ENCODE assay signal across 15 cellular contexts in genomic region chr22:22870577-22871398, GRCh38. TPM values are rescaled to one million over a fixed set of nuclear protein-coding genes. Genes with fewer than 3 reads are reported as not detected.
DNase-seq lines count a peak whose midpoint lies in the region; ATAC-seq and TF ChIP-seq lines count a peak whose summit lies in the region.
"Had no signal": no experiment of that assay in that cellular context is flagged by ENCODE, and none has a peak within 500 bp of the region (broad histone marks: within the 10 kb centered on the region; RNA-seq: fewer than 3 reads in every experiment).

No MANE protein-coding gene starts in this region.

- no peak overlapping the region for H3K4me3 Mint-ChIP-seq in activated CD8-positive, alpha-beta T cell treated with anti-CD3 and anti-CD28 coated beads for 36 hours
- H3K4me3 Mint-ChIP-seq in neural progenitor cell: no peak overlapping the region
- H3K4me3 Mint-ChIP-seq: activated naive CD4-positive, alpha-beta T cell treated with anti-CD3 and anti-CD28 coated beads for 36 hours had no signal

- no peaks in the 10 kb centered on the region for H3F3A ChIP-seq in neural progenitor cell (ENCODE audit: low read depth)

- DNase-seq in GM12864 (ENCODE audit: low read depth) (no peak), HFF-Myc (ENCODE audit: extremely low read depth, low read depth) (no peak), neural progenitor cell (ENCODE audit: low spot score) (peak; percentile 42), psoas muscle (no peak)
- no peak for DNase-seq in activated CD8-positive, alpha-beta T cell treated with anti-CD3 and anti-CD28 coated beads for 36 hours
- DNase-seq: activated CD4-positive, alpha-beta T cell treated with anti-CD3 and anti-CD28 coated beads, Interleukin-2, amount 50 U/mL, for 1 hour; activated naive CD4-positive, alpha-beta T cell treated with anti-CD3 and anti-CD28 coated beads for 36 hours; NCI-H524 treated with DMSO at 0.1 percent for 48 hours had no signal

- H3K4me1 ChIP-seq in neural progenitor cell: no peaks in the 10 kb centered on the region
- H3K4me1 ChIP-seq in psoas muscle: no peaks in the 10 kb centered on the region

- peaks cover 7% of the 10 kb centered on the region for H3K9me3 Mint-ChIP-seq in activated CD8-positive, alpha-beta T cell treated with anti-CD3 and anti-CD28 coated beads for 36 hours
- H3K9me3 Mint-ChIP-seq in neural progenitor cell: peaks cover 5% of the 10 kb centered on the region

- 64 to 70% (median 64%) methylated on average over 8 of the region's 8 CpGs for WGBS in psoas muscle, 3 donors

- CTCF ChIA-PET in activated CD8-positive, alpha-beta T cell treated with anti-CD3 and anti-CD28 coated beads for 36 hours (lab: Charles Lee): interaction anchor here (0.9 to 1.8 kb wide), 10 partner anchors 10 to 125 kb away, joined by 3 to 13 read pairs (median 4); no protein-coding TSS in a partner anchor

- H3K4me3 ChIP-seq in GM12864 (ENCODE audit: low read depth, low read length) (no peak overlapping the region), HFF-Myc (replicated peaks; ENCODE audit: low read depth, low read length) (no peak overlapping the region), neural progenitor cell (no peak overlapping the region), psoas muscle (no peak overlapping the region)
- H3K4me3 ChIP-seq: SK-N-MC had no signal

- POLR2A ChIA-PET in activated CD8-positive, alpha-beta T cell treated with anti-CD3 and anti-CD28 coated beads for 36 hours (lab: Charles Lee): interaction anchor here (1.1 kb wide), 1 partner anchor 19 kb away, joined by 3 read pairs; no protein-coding TSS in a partner anchor

- H3K27me3 Mint-ChIP-seq in activated CD8-positive, alpha-beta T cell treated with anti-CD3 and anti-CD28 coated beads for 36 hours: no peaks in the 10 kb centered on the region
- H3K27me3 Mint-ChIP-seq in neural progenitor cell (ENCODE audit: insufficient read depth, low read depth): peaks cover 4% of the 10 kb centered on the region

- no peak overlapping the region for H2AFZ ChIP-seq in neural progenitor cell (replicated peaks)

- no peaks in the 10 kb centered on the region for H3K36me3 ChIP-seq in neural progenitor cell
- no peaks in the 10 kb centered on the region for H3K36me3 ChIP-seq in psoas muscle (ENCODE audit: insufficient read depth in 1 of 2, low read depth in 1 of 2)

- peaks cover 14% of the 10 kb centered on the region for H3K4me1 Mint-ChIP-seq in activated CD8-positive, alpha-beta T cell treated with anti-CD3 and anti-CD28 coated beads for 36 hours (ENCODE audit: low read depth)
- no peaks in the 10 kb centered on the region for H3K4me1 Mint-ChIP-seq in neural progenitor cell

- peaks cover 2% of the 10 kb centered on the region for H3K36me3 Mint-ChIP-seq in activated CD8-positive, alpha-beta T cell treated with anti-CD3 and anti-CD28 coated beads for 36 hours (ENCODE audit: low read depth)
- no peaks in the 10 kb centered on the region for H3K36me3 Mint-ChIP-seq in neural progenitor cell

- H3K27me3 ChIP-seq in neural progenitor cell: peaks cover 99% of the 10 kb centered on the region
- no peaks in the 10 kb centered on the region for H3K27me3 ChIP-seq in psoas muscle (ENCODE audit: insufficient read depth in 3 of 3, low read length in 2 of 3)

- TF ChIP-seq CTCF in GM12864 (IDR thresholded peaks at IDR 0.05; ENCODE audit: low read depth, low read length, missing control alignments) (peak; percentile 71), HFF-Myc (IDR thresholded peaks at IDR 0.05; ENCODE audit: low read depth, low read length, missing control alignments) (peak; percentile 20), neural progenitor cell (IDR thresholded peaks at IDR 0.05) (peak; percentile 41), psoas muscle (IDR thresholded peaks at IDR 0.05) (no peak)
- TF ChIP-seq CTCF in activated CD8-positive, alpha-beta T cell treated with anti-CD3 and anti-CD28 coated beads for 36 hours (IDR thresholded peaks at IDR 0.05): peak; percentile 32

- H3K9me3 ChIP-seq in neural progenitor cell (ENCODE audit: low read depth): no peaks in the 10 kb centered on the region
- peaks cover 5% of the 10 kb centered on the region for H3K9me3 ChIP-seq in psoas muscle

- no peaks in the 10 kb centered on the region for H4K20me1 ChIP-seq in neural progenitor cell (ENCODE audit: low read depth)

- peak; percentile 51 for ATAC-seq in activated CD8-positive, alpha-beta T cell treated with anti-CD3 and anti-CD28 coated beads for 36 hours
- ATAC-seq in SK-N-SH treated with all-trans-retinoic acid at 6 μM for 48 hours (no peak), HG02884 (IDR thresholded peaks at IDR 0.05; ENCODE audit: unreplicated experiment) (no peak), psoas muscle (no peak)

- H3K4me2 ChIP-seq in neural progenitor cell: no peak overlapping the region

- H3K79me2 ChIP-seq in neural progenitor cell (ENCODE audit: low read depth): no peaks in the 10 kb centered on the region

- no peak overlapping the region for H3K9ac ChIP-seq in neural progenitor cell

- intact Hi-C loops in activated CD8-positive, alpha-beta T cell treated with anti-CD3 and anti-CD28 coated beads for 36 hours (cut with micrococcal nuclease): no loop called here
- intact Hi-C loops in psoas muscle (cut with DNase I): loop anchor here in 1 of 2 donors (10.0 kb wide), 1 partner anchor 276 kb away; no protein-coding TSS in a partner anchor

- H3K27ac Mint-ChIP-seq in activated CD8-positive, alpha-beta T cell treated with anti-CD3 and anti-CD28 coated beads for 36 hours: no peak overlapping the region
- no peak overlapping the region for H3K27ac Mint-ChIP-seq in neural progenitor cell
- H3K27ac Mint-ChIP-seq: activated naive CD4-positive, alpha-beta T cell treated with anti-CD3 and anti-CD28 coated beads for 36 hours had no signal

- H3K27ac ChIP-seq in neural progenitor cell: no peak overlapping the region
- no peak overlapping the region for H3K27ac ChIP-seq in psoas muscle
- H3K27ac ChIP-seq: SK-N-MC had no signal

TF ChIP-seq in SK-N-SH treated with all-trans-retinoic acid at 6 μM for 48 hours, 23 proteins besides CTCF, POLR2A, EP300 and RAD21:
- TF ChIP-seq, protein P1, sequence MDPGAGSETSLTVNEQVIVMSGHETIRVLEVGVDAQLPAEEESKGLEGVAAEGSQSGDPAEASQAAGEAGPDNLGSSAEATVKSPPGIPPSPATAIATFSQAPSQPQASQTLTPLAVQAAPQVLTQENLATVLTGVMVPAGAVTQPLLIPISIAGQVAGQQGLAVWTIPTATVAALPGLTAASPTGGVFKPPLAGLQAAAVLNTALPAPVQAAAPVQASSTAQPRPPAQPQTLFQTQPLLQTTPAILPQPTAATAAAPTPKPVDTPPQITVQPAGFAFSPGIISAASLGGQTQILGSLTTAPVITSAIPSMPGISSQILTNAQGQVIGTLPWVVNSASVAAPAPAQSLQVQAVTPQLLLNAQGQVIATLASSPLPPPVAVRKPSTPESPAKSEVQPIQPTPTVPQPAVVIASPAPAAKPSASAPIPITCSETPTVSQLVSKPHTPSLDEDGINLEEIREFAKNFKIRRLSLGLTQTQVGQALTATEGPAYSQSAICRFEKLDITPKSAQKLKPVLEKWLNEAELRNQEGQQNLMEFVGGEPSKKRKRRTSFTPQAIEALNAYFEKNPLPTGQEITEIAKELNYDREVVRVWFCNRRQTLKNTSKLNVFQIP (CRISPR knock-in tag; IDR thresholded peaks at IDR 0.05; ENCODE audit: borderline replicate concordance, low read depth): no peak
- TF ChIP-seq ARNTL (CRISPR knock-in tag; IDR thresholded peaks at IDR 0.05; ENCODE audit: borderline replicate concordance, low read depth) (no peak), TOX (CRISPR knock-in tag; IDR thresholded peaks at IDR 0.05; ENCODE audit: borderline replicate concordance) (no peak), ZNF70 (CRISPR knock-in tag; IDR thresholded peaks at IDR 0.05) (no peak), PPARA (CRISPR knock-in tag; IDR thresholded peaks at IDR 0.05; ENCODE audit: borderline replicate concordance) (no peak), ZNF8 (CRISPR knock-in tag; IDR thresholded peaks at IDR 0.05) (no peak), RARB (CRISPR knock-in tag; IDR thresholded peaks at IDR 0.05) (no peak), ZNF565 (CRISPR knock-in tag; conservative IDR thresholded peaks at IDR 0.05; ENCODE audit: low read depth) (no peak), ESRRG (CRISPR knock-in tag; IDR thresholded peaks at IDR 0.05) (no peak)
- TF ChIP-seq, protein P2, sequence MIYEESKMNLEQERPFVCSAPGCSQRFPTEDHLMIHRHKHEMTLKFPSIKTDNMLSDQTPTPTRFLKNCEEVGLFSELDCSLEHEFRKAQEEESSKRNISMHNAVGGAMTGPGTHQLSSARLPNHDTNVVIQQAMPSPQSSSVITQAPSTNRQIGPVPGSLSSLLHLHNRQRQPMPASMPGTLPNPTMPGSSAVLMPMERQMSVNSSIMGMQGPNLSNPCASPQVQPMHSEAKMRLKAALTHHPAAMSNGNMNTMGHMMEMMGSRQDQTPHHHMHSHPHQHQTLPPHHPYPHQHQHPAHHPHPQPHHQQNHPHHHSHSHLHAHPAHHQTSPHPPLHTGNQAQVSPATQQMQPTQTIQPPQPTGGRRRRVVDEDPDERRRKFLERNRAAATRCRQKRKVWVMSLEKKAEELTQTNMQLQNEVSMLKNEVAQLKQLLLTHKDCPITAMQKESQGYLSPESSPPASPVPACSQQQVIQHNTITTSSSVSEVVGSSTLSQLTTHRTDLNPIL (CRISPR knock-in tag; IDR thresholded peaks at IDR 0.05; ENCODE audit: low read depth): no peak

RNA-seq across cellular contexts. Expression of gene IGLL5, which starts 16.8 kb away (rescaled TPM):
- total RNA-seq in activated CD8-positive, alpha-beta T cell treated with anti-CD3 and anti-CD28 coated beads for 36 hours: not detected
- total RNA-seq in neural progenitor cell (ENCODE audit: low replicate concordance): not detected in 2 replicates
- total RNA-seq in psoas muscle: under 1 TPM in 2 of 4 donors, not detected in 2; 0.45 to 0.50 TPM
- polyA plus RNA-seq in psoas muscle: under 1 TPM in 1 of 3 donors, not detected in 2; 0.06 TPM
- total RNA-seq: activated naive CD4-positive, alpha-beta T cell treated with anti-CD3 and anti-CD28 coated beads for 36 hours; cardiac septum; fibroblast of lung; MCF 10A had no signal
- polyA plus RNA-seq: fibroblast of lung, keratinocyte had no signal
